ENCODE assay signal across 13 cellular contexts in genomic region chr17:79464310-79465010, GRCh38.
"Had no signal": no experiment of that assay in that cellular context is flagged by ENCODE, and none has a peak within 500 bp of the region (broad histone marks: within the 10 kb centered on the region; RNA-seq: fewer than 3 reads in every experiment).

No MANE protein-coding gene starts in this region.

- H3K27ac ChIP-seq: neural progenitor cell, parathyroid adenoma, tibial artery, vagina had no signal

- H3K27me3 ChIP-seq: neural progenitor cell, vagina had no signal

- H3K36me3 ChIP-seq: neural progenitor cell, tibial artery, vagina had no signal

- DNase-seq: activated B cell treated with CpG ODN at 0.5 μM for 24 hours; activated CD4-positive, alpha-beta T cell treated with anti-CD3 and anti-CD28 coated beads, Interleukin-2, amount 10 ng/mL, durations not matched to agents 7 days and 5 days; activated CD8-positive, alpha-beta memory T cell treated with anti-CD3 and anti-CD28 coated beads for 24 hours; activated naive CD4-positive, alpha-beta T cell; activated naive CD8-positive, alpha-beta T cell treated with anti-CD3 and anti-CD28 coated beads, Interleukin-2, amount 10 ng/mL, durations not matched to agents 7 days and 5 days; midbrain; T-helper 17 cell; tibial artery had no signal

- H3K9me3 ChIP-seq: tibial artery, vagina had no signal

- H3K4me3 ChIP-seq: neural progenitor cell, tibial artery, vagina had no signal

- H3K4me1 ChIP-seq: neural progenitor cell, parathyroid adenoma, tibial artery, vagina had no signal

- FAIRE-seq: endometrium, TTC549 had no signal
